11 cellular contexts compared by ENCODE assay signal in the genomic region with DNA sequence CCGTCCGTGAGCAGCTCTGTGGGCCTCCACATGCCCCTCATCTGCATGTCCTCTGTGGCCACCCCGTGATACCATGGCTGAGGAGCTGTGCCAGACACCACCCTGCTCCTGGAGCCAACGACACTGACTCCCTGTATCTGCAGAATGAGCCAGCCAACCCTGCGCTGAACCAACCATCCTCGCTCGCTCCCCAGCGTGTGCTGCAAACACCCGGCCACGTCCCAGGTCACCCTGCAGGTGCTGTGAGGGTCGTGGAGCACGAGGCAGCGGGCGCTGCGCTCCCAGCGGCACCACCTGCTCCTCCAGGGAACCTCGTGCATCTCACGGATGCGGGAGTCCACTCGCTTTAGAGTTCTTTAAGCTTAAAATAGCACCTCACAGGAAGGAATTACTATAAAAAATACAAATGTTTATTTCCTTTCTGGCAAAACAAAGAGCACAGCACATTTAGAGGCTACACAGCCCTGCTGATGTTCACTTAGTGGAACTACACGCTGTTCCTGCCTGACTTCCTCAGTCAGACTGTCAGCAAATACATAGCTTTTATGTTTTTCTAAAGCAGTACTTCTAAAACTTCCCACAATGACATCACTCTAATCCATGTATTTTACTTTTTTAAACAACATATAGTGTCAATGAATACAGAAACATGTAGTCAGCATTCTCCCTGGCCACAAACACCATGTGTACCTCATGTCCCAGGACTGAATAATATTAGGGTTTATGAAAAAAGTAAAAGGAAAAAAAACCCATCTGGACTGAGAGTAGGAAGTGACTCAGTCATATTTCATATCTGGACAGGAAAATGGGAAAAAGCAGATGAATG. TPM values are rescaled to one million over a fixed set of nuclear protein-coding genes. Genes with fewer than 3 reads are reported as not detected.
DNase-seq lines count a peak whose midpoint lies in the region; ATAC-seq, FAIRE-seq and TF ChIP-seq lines count a peak whose summit lies in the region.
"Had no signal": no experiment of that assay in that cellular context is flagged by ENCODE, and none has a peak within 500 bp of the region (broad histone marks: within the 10 kb centered on the region; RNA-seq: fewer than 3 reads in every experiment).

No MANE protein-coding gene starts in this region.

- H3K4me2 ChIP-seq in K562 (ENCODE audit: insufficient read depth, low read length) (no peak overlapping the region), skeletal muscle satellite cell (ENCODE audit: low read length) (peak overlapping the region; percentile 81)

- TF ChIP-seq RAD21 in K562 (CRISPR knock-in tag; conservative IDR thresholded peaks at IDR 0.05 in 1 of 2, IDR thresholded peaks at IDR 0.05 in 1 of 2) = no peak

- no peaks in the 10 kb centered on the region for H3K9me3 Mint-ChIP-seq in immature natural killer cell

- BruUV-seq in K562 (replicated peaks; lab: Mats Ljungman, UMichigan) = no TSS peak

- H4K20me1 ChIP-seq in K562 (replicated peaks; ENCODE audit: control insufficient read depth, insufficient read depth, low read length) = peaks cover 8% of the 10 kb centered on the region; the same call in 1 of the 2 replicates

- FAIRE-seq in GM12891 (lab: Jason Lieb, UNC) (peak; percentile 60), K562 (lab: Jason Lieb, UNC) (peak; percentile 42)

- TF ChIP-seq EP300 in K562 (IDR thresholded peaks at IDR 0.05; ENCODE audit: low read length) = no peak

- H3K36me3 ChIP-seq in K562 (ENCODE audit: control insufficient read depth, insufficient read depth, low read length) = peaks cover 10% of the 10 kb centered on the region; the same call in 1 of the 3 replicates
- H3K36me3 ChIP-seq in skeletal muscle satellite cell (ENCODE audit: insufficient read depth, low read length) = peaks cover 5% of the 10 kb centered on the region

- no peaks in the 10 kb centered on the region for H3K79me2 ChIP-seq in K562 (ENCODE audit: control insufficient read depth, insufficient read depth, low read length)

- H3K4me1 Mint-ChIP-seq in immature natural killer cell = peaks cover 21 to 28% of the 10 kb centered on the region in 2 donors

- H3K4me3 Mint-ChIP-seq in immature natural killer cell = no peak overlapping the region

- H3K4me1 ChIP-seq in K562 (replicated peaks in 1 of 2; ENCODE audit: control insufficient read depth in 2 of 2, insufficient read depth in 2 of 2, low read length in 2 of 2) (peaks cover 0 to 12% of the 10 kb centered on the region in 2 experiments; a peak in 1 of 5 replicates), right cardiac atrium (ENCODE audit: control insufficient read depth, insufficient read depth, low read length) (peaks cover 8% of the 10 kb centered on the region), skeletal muscle satellite cell (ENCODE audit: control insufficient read depth, insufficient read depth, low read length) (peaks cover 32% of the 10 kb centered on the region)

- CTCF ChIA-PET in K562 (lab: Yijun Ruan, JAX; ENCODE audit: low intra/inter-chr PET ratio) = no interaction called here

- H3K9me1 ChIP-seq in K562 (ENCODE audit: control insufficient read depth, insufficient read depth, low read length) = no peaks in the 10 kb centered on the region

- intact Hi-C loops in K562 (cut with micrococcal nuclease) (no loop called here), right cardiac atrium (cut with DNase I) (no loop called here)

- ATAC-seq in K562 (no peak), right cardiac atrium (peak; percentile 58 to 59), GM18511 (IDR thresholded peaks at IDR 0.05; ENCODE audit: unreplicated experiment) (no peak)

- WGBS in K562 (ENCODE audit: insufficient coverage, low coverage, missing lambda C conversion rate) = 74% methylated on average over 14 of the region's 21 CpGs
- WGBS in right cardiac atrium = 39% methylated on average over 21 of the region's 21 CpGs

- H3K27me3 Mint-ChIP-seq in immature natural killer cell (ENCODE audit: low read depth in 3 of 3) = peaks cover 0 to 7% (median 2%) of the 10 kb centered on the region in 3 donors

- peak overlapping the region in 1 of 6 donors; percentile 71 for H3K27ac Mint-ChIP-seq in immature natural killer cell

- in situ Hi-C loops in K562 (cut with MboI) = no loop called here

- no peak for DNase-seq in GM12891 (ENCODE audit: insufficient read length, low spot score)
- no peak for DNase-seq in K562 (ENCODE audit: extremely low read depth in 1 of 4, low spot score in 3 of 4)
- DNase-seq in right cardiac atrium = peak in 1 of 3 donors; percentile 61
- no peak for DNase-seq in immature natural killer cell
- DNase-seq in NCI-H226 = no peak
- no peak for DNase-seq in activated effector memory CD4-positive, alpha-beta T cell treated with anti-CD3 and anti-CD28 coated beads, Interleukin-2, amount 50 U/mL, for 16 hours
- DNase-seq: NCI-H1436 treated with DMSO at 0.1 percent for 48 hours had no signal

- no peak overlapping the region for H2AFZ ChIP-seq in K562 (ENCODE audit: low read depth, low read length)

- H3K4me3 ChIP-seq in K562 = no peak overlapping the region
- no peak overlapping the region for H3K4me3 ChIP-seq in right cardiac atrium (ENCODE audit: low read length)
- peak overlapping the region; percentile 10 for H3K4me3 ChIP-seq in skeletal muscle satellite cell (ENCODE audit: low read length)
- H3K4me3 ChIP-seq: testis had no signal

- H3K27me3 ChIP-seq in K562 (ENCODE audit: control insufficient read depth in 2 of 2, insufficient read depth in 2 of 2, low read length in 2 of 2) (no peaks in the 10 kb centered on the region), right cardiac atrium (ENCODE audit: control insufficient read depth, insufficient read depth) (no peaks in the 10 kb centered on the region), skeletal muscle satellite cell (ENCODE audit: control insufficient read depth, insufficient read depth, low read length) (no peaks in the 10 kb centered on the region)
- H3K27me3 ChIP-seq: testis had no signal

- H3K9ac ChIP-seq in K562 (ENCODE audit: insufficient read depth in 1 of 2, low read depth in 2 of 2, low read length in 2 of 2) (peak overlapping the region in 1 of 2 experiments; percentile 48; a peak in 1 of 4 replicates), skeletal muscle satellite cell (ENCODE audit: low read depth, low read length) (peak overlapping the region; percentile 64)

- H3K36me3 Mint-ChIP-seq in immature natural killer cell = peaks cover 0 to 4% (median 0%) of the 10 kb centered on the region in 3 donors

- H3K9me3 ChIP-seq in K562 (replicated peaks; ENCODE audit: control insufficient read depth, insufficient read depth, low read depth, low read length) (no peaks in the 10 kb centered on the region), right cardiac atrium (ENCODE audit: control insufficient read depth, low read length) (no peaks in the 10 kb centered on the region), skeletal muscle satellite cell (replicated peaks; ENCODE audit: low read length) (no peaks in the 10 kb centered on the region)
- H3K9me3 ChIP-seq: neutrophil, testis had no signal

- POLR2A ChIA-PET in K562 (lab: Yijun Ruan, JAX) = interaction anchor here (0.6 to 1.2 kb wide), 2 partner anchors 11 to 14 kb away, joined by 3 read pairs; no protein-coding TSS in a partner anchor

- no peak overlapping the region for H3K27ac ChIP-seq in K562 (ENCODE audit: extremely low read depth, low read depth, low read length)
- H3K27ac ChIP-seq in right cardiac atrium (ENCODE audit: low read length) = peak overlapping the region; percentile 10
- H3K27ac ChIP-seq: neutrophil had no signal

- no peak for TF ChIP-seq CTCF in K562 (IDR thresholded peaks at IDR 0.05 in 2 of 3, conservative IDR thresholded peaks at IDR 0.05 in 1 of 3; ENCODE audit: insufficient read depth in 2 of 3, low read depth in 1 of 3, low read length in 3 of 3)

- TF ChIP-seq POLR2A in GM12891 (IDR thresholded peaks at IDR 0.05; ENCODE audit: low read depth, low read length) (no peak), K562 (conservative IDR thresholded peaks at IDR 0.05) (no peak)

RNA-seq across cellular contexts. Expression of a gene that starts 43.5 kb away (rescaled TPM):
- 31.3 TPM for polyA plus RNA-seq in GM12891 (2012; ENCODE audit: low read depth, missing spikeins)
- 39.2 and 55.8 TPM in 2 replicates for total RNA-seq in K562 (2011; cell fraction: chromatin; rRNA removed; ENCODE audit: low replicate concordance)
- total RNA-seq in K562 (2011; cell fraction: nucleolus; rRNA removed) = 28.3 and 28.9 TPM in 2 replicates
- 49.8 and 99.0 TPM in 2 replicates for total RNA-seq in K562 (2011; cell fraction: nucleoplasm; rRNA removed)
- total RNA-seq in K562 (2014; rRNA removed) (21.3 and 24.9 TPM in 2 replicates), K562 (2014; rRNA removed; fragmentation: Illumina TruSeq; extraction: Trizol) (26.7 and 32.7 TPM in 2 replicates), K562 (2015; rRNA removed; fragmentation: Illumina TruSeq; extraction: Trizol) (16.0 and 16.2 TPM in 2 replicates), K562 (2021) (73.1 and 77.4 TPM in 2 replicates), right cardiac atrium (100 to 1,000 TPM in 3 of 4 donors, 10 to 100 TPM in 1; 87.7 to 114 (median 108) TPM)
- polyA plus RNA-seq in K562 (2011; rRNA removed) (37.0 and 42.6 TPM in 2 replicates), K562 (2014; fragmentation: Illumina TruSeq; extraction: Trizol) (79.9 and 81.5 TPM in 2 replicates), K562 (2014; fragmentation: Nextera tagmentation; extraction: Ambion mirVana) (10 to 100 TPM; 30.4 to 36.7 TPM), K562 (2014; rRNA removed) (45.5 TPM in 2 replicates), right cardiac atrium (115 TPM), immature natural killer cell (100 to 1,000 TPM; 175 to 297 (median 190) TPM)
- 17.6 and 25.2 TPM in 2 replicates for polyA plus RNA-seq in K562 (2011; cell fraction: cytosol; rRNA removed)
- polyA plus RNA-seq in K562 (2011; cell fraction: nucleus; rRNA removed) = 16.4 and 19.9 TPM in 2 replicates
- 57.7 and 110 TPM in 2 replicates for polyA plus RNA-seq in K562 (2012)
- polyA minus RNA-seq in K562 (2011; rRNA and poly(A)+ RNA removed) = 21.9 and 25.6 TPM in 2 replicates
- polyA minus RNA-seq in K562 (2011; cell fraction: cytosol; rRNA and poly(A)+ RNA removed) = 23.5 and 24.3 TPM in 2 replicates
- 8.3 and 11.6 TPM in 2 replicates for polyA minus RNA-seq in K562 (2011; cell fraction: nucleus; rRNA and poly(A)+ RNA removed)
- 22.3 and 25.1 TPM in 2 replicates for total RNA-seq in skeletal muscle satellite cell (2012; rRNA removed)

RNA-seq across cellular contexts. Expression of a gene that starts 52.0 kb away (rescaled TPM):
- 15.3 TPM for polyA plus RNA-seq in GM12891 (2012; ENCODE audit: low read depth, missing spikeins)
- 50.3 and 100 TPM in 2 replicates for total RNA-seq in K562 (2011; cell fraction: chromatin; rRNA removed; ENCODE audit: low replicate concordance)
- total RNA-seq in K562 (2011; cell fraction: nucleolus; rRNA removed) = 55.0 and 64.4 TPM in 2 replicates
- total RNA-seq in K562 (2011; cell fraction: nucleoplasm; rRNA removed) = 34.9 and 39.5 TPM in 2 replicates
- 18.9 and 20.7 TPM in 2 replicates for total RNA-seq in K562 (2014; rRNA removed)
- 6.7 and 8.1 TPM in 2 replicates for total RNA-seq in K562 (2014; rRNA removed; fragmentation: Illumina TruSeq; extraction: Trizol)
- 10.1 and 10.4 TPM in 2 replicates for total RNA-seq in K562 (2015; rRNA removed; fragmentation: Illumina TruSeq; extraction: Trizol)
- total RNA-seq in K562 (2021) = 28.6 and 33.3 TPM in 2 replicates
- 11.9 and 13.4 TPM in 2 replicates for polyA plus RNA-seq in K562 (2011; rRNA removed)
- polyA plus RNA-seq in K562 (2011; cell fraction: cytosol; rRNA removed) = 10.3 and 21.0 TPM in 2 replicates
- 24.4 and 48.8 TPM in 2 replicates for polyA plus RNA-seq in K562 (2011; cell fraction: nucleus; rRNA removed)
- polyA plus RNA-seq in K562 (2012) = 14.2 and 18.2 TPM in 2 replicates
- 10.9 and 19.1 TPM in 2 replicates for polyA plus RNA-seq in K562 (2014; fragmentation: Illumina TruSeq; extraction: Trizol)
- under 1 TPM; 0.18 to 0.70 TPM for polyA plus RNA-seq in K562 (2014; fragmentation: Nextera tagmentation; extraction: Ambion mirVana)
- polyA plus RNA-seq in K562 (2014; rRNA removed) = 14.0 and 16.0 TPM in 2 replicates
- polyA minus RNA-seq in K562 (2011; rRNA and poly(A)+ RNA removed) = 12.2 and 15.8 TPM in 2 replicates
- 13.6 and 17.8 TPM in 2 replicates for polyA minus RNA-seq in K562 (2011; cell fraction: cytosol; rRNA and poly(A)+ RNA removed)
- polyA minus RNA-seq in K562 (2011; cell fraction: nucleus; rRNA and poly(A)+ RNA removed) = 14.0 and 20.2 TPM in 2 replicates
- total RNA-seq in right cardiac atrium = 10 to 100 TPM; 47.8 to 66.1 (median 57.5) TPM
- polyA plus RNA-seq in right cardiac atrium = 24.3 TPM
- total RNA-seq in skeletal muscle satellite cell (2012; rRNA removed) = 21.8 and 27.4 TPM in 2 replicates
- polyA plus RNA-seq in immature natural killer cell = 10 to 100 TPM; 13.0 to 24.8 (median 14.9) TPM

RNA-seq across cellular contexts. Expression of a gene that starts 57.2 kb away (rescaled TPM):
- polyA plus RNA-seq in GM12891 (2012; ENCODE audit: low read depth, missing spikeins) = 1.5 TPM
- 12.3 and 12.8 TPM in 2 replicates for total RNA-seq in K562 (2011; cell fraction: chromatin; rRNA removed; ENCODE audit: low replicate concordance)
- total RNA-seq in K562 (2011; cell fraction: nucleolus; rRNA removed) = 8.2 and 10.7 TPM in 2 replicates
- total RNA-seq in K562 (2011; cell fraction: nucleoplasm; rRNA removed) = 7.7 and 8.7 TPM in 2 replicates
- 3.0 and 3.6 TPM in 2 replicates for total RNA-seq in K562 (2014; rRNA removed)
- total RNA-seq in K562 (2014; rRNA removed; fragmentation: Illumina TruSeq; extraction: Trizol) = 2.1 and 2.3 TPM in 2 replicates
- 2.9 and 3.3 TPM in 2 replicates for total RNA-seq in K562 (2015; rRNA removed; fragmentation: Illumina TruSeq; extraction: Trizol)
- 12.4 and 12.8 TPM in 2 replicates for total RNA-seq in K562 (2021)
- 1.8 and 2.4 TPM in 2 replicates for polyA plus RNA-seq in K562 (2011; rRNA removed)
- polyA plus RNA-seq in K562 (2011; cell fraction: cytosol; rRNA removed) = 1.9 and 2.9 TPM in 2 replicates
- polyA plus RNA-seq in K562 (2011; cell fraction: nucleus; rRNA removed) = 8.2 and 15.7 TPM in 2 replicates
- polyA plus RNA-seq in K562 (2012) = 7.3 and 8.2 TPM in 2 replicates
- polyA plus RNA-seq in K562 (2014; fragmentation: Illumina TruSeq; extraction: Trizol) = 5.9 and 6.0 TPM in 2 replicates
- polyA plus RNA-seq in K562 (2014; fragmentation: Nextera tagmentation; extraction: Ambion mirVana) = 1 to 10 TPM; 1.5 TPM
- 5.1 and 5.5 TPM in 2 replicates for polyA plus RNA-seq in K562 (2014; rRNA removed)
- 2.8 and 3.0 TPM in 2 replicates for polyA minus RNA-seq in K562 (2011; rRNA and poly(A)+ RNA removed)
- 5.0 and 7.8 TPM in 2 replicates for polyA minus RNA-seq in K562 (2011; cell fraction: cytosol; rRNA and poly(A)+ RNA removed)
- 6.2 and 6.7 TPM in 2 replicates for polyA minus RNA-seq in K562 (2011; cell fraction: nucleus; rRNA and poly(A)+ RNA removed)
- total RNA-seq in right cardiac atrium = 10 to 100 TPM; 21.9 to 29.4 (median 23.0) TPM
- polyA plus RNA-seq in right cardiac atrium = 11.1 TPM
- total RNA-seq in skeletal muscle satellite cell (2012; rRNA removed) = 5.7 and 12.2 TPM in 2 replicates
- under 1 TPM in 2 of 3 donors, not detected in 1; 0.17 to 0.48 TPM for polyA plus RNA-seq in immature natural killer cell

Comparison
In these comparisons a context has a peak if more than half of its experiments do, and no peak if none do; other contexts are left out.
1. ATAC-seq: peak in right cardiac atrium (2 of 2); none in K562 (single experiment) and GM18511 (single experiment).